In the genomic region with DNA sequence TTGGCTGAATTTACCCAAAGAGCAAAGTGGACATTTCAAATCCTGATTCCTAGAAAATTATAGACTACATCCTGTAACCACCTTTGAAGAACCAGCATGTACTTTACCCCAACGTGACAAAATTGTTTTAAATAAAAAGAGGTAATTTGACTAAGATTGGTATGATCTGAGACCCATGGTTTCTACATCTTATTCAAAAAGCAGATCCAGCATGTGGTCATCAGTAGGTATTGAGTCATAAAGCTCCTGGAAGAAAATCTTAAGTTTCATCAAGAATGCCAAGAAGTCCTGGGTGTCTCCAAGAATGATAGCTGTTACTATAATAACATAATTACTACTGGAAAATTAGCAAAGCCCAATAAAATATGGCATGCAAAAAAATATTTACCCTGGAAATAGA, we compare ENCODE assay signal across 16 cellular contexts.
A peak's percentile ranks its signal among the peaks of the same experiment; 100 is the strongest.
DNase-seq lines count a peak whose midpoint lies in the region; ATAC-seq and TF ChIP-seq lines count a peak whose summit lies in the region.
"Had no signal": no experiment of that assay in that cellular context is flagged by ENCODE, and none has a peak within 500 bp of the region (broad histone marks: within the 10 kb centered on the region; RNA-seq: fewer than 3 reads in every experiment).

No MANE protein-coding gene starts in this region.

- no peaks in the 10 kb centered on the region for H3K9me3 Mint-ChIP-seq in activated CD4-positive, alpha-beta T cell treated with anti-CD3 and anti-CD28 coated beads for 36 hours (ENCODE audit: low read depth)
- no peaks in the 10 kb centered on the region for H3K9me3 Mint-ChIP-seq in IgD-negative memory B cell
- no peaks in the 10 kb centered on the region for H3K9me3 Mint-ChIP-seq in stimulated activated effector memory CD8-positive, alpha-beta T cell treated with anti-CD3 and anti-CD28 coated beads, Interleukin-12 subunit alpha, Interleukin-12 subunit beta, amount 100 ng/mL, for 72 hours
- H3K9me3 Mint-ChIP-seq in chondrocyte (ENCODE audit: low read depth), result no peaks in the 10 kb centered on the region
- H3K9me3 Mint-ChIP-seq: CD8-positive, alpha-beta memory T cell; immature natural killer cell; neural crest cell had no signal

- no peaks in the 10 kb centered on the region for H3K27me3 Mint-ChIP-seq in activated CD4-positive, alpha-beta T cell treated with anti-CD3 and anti-CD28 coated beads for 36 hours
- H3K27me3 Mint-ChIP-seq in IgD-negative memory B cell, result no peaks in the 10 kb centered on the region
- H3K27me3 Mint-ChIP-seq in chondrocyte (ENCODE audit: low read depth), result no peaks in the 10 kb centered on the region
- H3K27me3 Mint-ChIP-seq: activated CD8-positive, alpha-beta memory T cell treated with anti-CD3 and anti-CD28 coated beads, Interleukin-2, amount 10 ng/mL, durations not matched to agents 7 days and 5 days; CD8-positive, alpha-beta memory T cell had no signal

- peaks cover 88% of the 10 kb centered on the region for H3K4me1 Mint-ChIP-seq in activated CD4-positive, alpha-beta T cell treated with anti-CD3 and anti-CD28 coated beads for 36 hours
- H3K4me1 Mint-ChIP-seq in IgD-negative memory B cell, result peaks cover 38 to 52% (median 52%) of the 10 kb centered on the region in 3 donors
- H3K4me1 Mint-ChIP-seq in stimulated activated effector memory CD8-positive, alpha-beta T cell treated with anti-CD3 and anti-CD28 coated beads, Interleukin-12 subunit alpha, Interleukin-12 subunit beta, amount 100 ng/mL, for 72 hours, result peaks cover 82% of the 10 kb centered on the region
- H3K4me1 Mint-ChIP-seq in chondrocyte (ENCODE audit: low read depth), result peaks cover 13% of the 10 kb centered on the region
- H3K4me1 Mint-ChIP-seq: neural crest cell had no signal

- H3K4me3 Mint-ChIP-seq in activated CD4-positive, alpha-beta T cell treated with anti-CD3 and anti-CD28 coated beads for 36 hours, result peak overlapping the region; percentile 26
- H3K4me3 Mint-ChIP-seq in IgD-negative memory B cell, result no peak overlapping the region
- H3K4me3 Mint-ChIP-seq in stimulated activated effector memory CD8-positive, alpha-beta T cell treated with anti-CD3 and anti-CD28 coated beads, Interleukin-12 subunit alpha, Interleukin-12 subunit beta, amount 100 ng/mL, for 72 hours, result peak overlapping the region; percentile 27
- H3K4me3 Mint-ChIP-seq in chondrocyte (ENCODE audit: unreplicated experiment), result no peak overlapping the region
- H3K4me3 Mint-ChIP-seq: activated CD8-positive, alpha-beta memory T cell treated with anti-CD3 and anti-CD28 coated beads, Interleukin-2, amount 10 ng/mL, durations not matched to agents 7 days and 5 days; CD8-positive, alpha-beta memory T cell; immature natural killer cell; neural crest cell had no signal

- ATAC-seq in activated CD4-positive, alpha-beta T cell treated with anti-CD3 and anti-CD28 coated beads for 36 hours, result peak; percentile 28
- peak; percentile 72 for ATAC-seq in stimulated activated effector memory CD8-positive, alpha-beta T cell treated with anti-CD3 and anti-CD28 coated beads, Interleukin-12 subunit alpha, Interleukin-12 subunit beta, amount 100 ng/mL, for 72 hours
- ATAC-seq: activated CD8-positive, alpha-beta memory T cell treated with anti-CD3 and anti-CD28 coated beads, Interleukin-2, amount 10 ng/mL, durations not matched to agents 7 days and 5 days had no signal

- POLR2A ChIA-PET in activated CD4-positive, alpha-beta T cell treated with anti-CD3 and anti-CD28 coated beads for 36 hours (lab: Charles Lee), result interaction anchor here (0.6 kb wide), 1 partner anchor 185 kb away, joined by 4 read pairs; no protein-coding TSS in a partner anchor

- intact Hi-C loops in activated CD4-positive, alpha-beta T cell treated with anti-CD3 and anti-CD28 coated beads for 36 hours (cut with DNase I, micrococcal nuclease), result loop anchor here in 1 of 2 experiments (5.0 kb wide), 1 partner anchor 36 kb away; no protein-coding TSS in a partner anchor

- no peak overlapping the region for H3K4me3 ChIP-seq in astrocyte of the spinal cord (ENCODE audit: low read depth, low read length)
- H3K4me3 ChIP-seq: colonic mucosa, thoracic aorta had no signal

- CTCF ChIA-PET in activated CD4-positive, alpha-beta T cell treated with anti-CD3 and anti-CD28 coated beads for 36 hours (lab: Charles Lee), result interaction anchor here (1.0 to 2.1 kb wide), 3 partner anchors 12 to 1338 kb away, joined by 3 to 11 read pairs (median 4); no protein-coding TSS in a partner anchor

- no peak for DNase-seq in activated CD4-positive, alpha-beta T cell treated with anti-CD3 and anti-CD28 coated beads for 36 hours
- DNase-seq in activated CD4-positive, alpha-beta T cell treated with anti-CD3 and anti-CD28 coated beads, Interleukin-2, amount 50 U/mL, for 1 hour, result no peak
- peak; percentile 29 for DNase-seq in astrocyte of the spinal cord (ENCODE audit: low read depth, low spot score)
- no peak for DNase-seq in stimulated activated effector memory CD8-positive, alpha-beta T cell treated with anti-CD3 and anti-CD28 coated beads, Interleukin-12 subunit alpha, Interleukin-12 subunit beta, amount 100 ng/mL, for 72 hours (ENCODE audit: low spot score in 2 of 2)
- no peak for DNase-seq in HUDEP-2 (lab: John Stamatoyannopoulos, UW; ENCODE audit: unreplicated experiment in 76 of 76)
- DNase-seq in stimulated activated naive CD4-positive, alpha-beta T cell (lab: John Stamatoyannopoulos, UW), result no peak
- DNase-seq in chondrocyte (ENCODE audit: low spot score), result no peak
- DNase-seq: activated CD8-positive, alpha-beta memory T cell treated with anti-CD3 and anti-CD28 coated beads, Interleukin-2, amount 10 ng/mL, durations not matched to agents 7 days and 5 days; amygdala; CD8-positive, alpha-beta memory T cell; colonic mucosa; immature natural killer cell; mesendoderm had no signal

- in situ Hi-C loops in astrocyte of the spinal cord (cut with HindIII; ENCODE audit: low sequenced_read_pairs), result no loop called here

- TF ChIP-seq CTCF in astrocyte of the spinal cord (IDR thresholded peaks at IDR 0.05; ENCODE audit: low read depth, low read length) (no peak), chondrocyte (IDR thresholded peaks at IDR 0.05) (no peak)

- peak overlapping the region; percentile 96 for H3K27ac Mint-ChIP-seq in activated CD4-positive, alpha-beta T cell treated with anti-CD3 and anti-CD28 coated beads for 36 hours
- H3K27ac Mint-ChIP-seq in IgD-negative memory B cell (peak overlapping the region in 2 of 3 donors; percentile 0 to 4), chondrocyte (ENCODE audit: unreplicated experiment) (no peak overlapping the region)
- peak overlapping the region; percentile 65 for H3K27ac Mint-ChIP-seq in stimulated activated effector memory CD8-positive, alpha-beta T cell treated with anti-CD3 and anti-CD28 coated beads, Interleukin-12 subunit alpha, Interleukin-12 subunit beta, amount 100 ng/mL, for 72 hours

- H3K36me3 Mint-ChIP-seq in activated CD4-positive, alpha-beta T cell treated with anti-CD3 and anti-CD28 coated beads for 36 hours (ENCODE audit: low read depth), result peaks cover 74% of the 10 kb centered on the region
- H3K36me3 Mint-ChIP-seq in IgD-negative memory B cell (peaks cover 5% of the 10 kb centered on the region), chondrocyte (ENCODE audit: low read depth) (peaks cover 5% of the 10 kb centered on the region)
- peaks cover 79% of the 10 kb centered on the region for H3K36me3 Mint-ChIP-seq in stimulated activated effector memory CD8-positive, alpha-beta T cell treated with anti-CD3 and anti-CD28 coated beads, Interleukin-12 subunit alpha, Interleukin-12 subunit beta, amount 100 ng/mL, for 72 hours

Comparison
In these comparisons a context has a peak if more than half of its experiments do, and no peak if none do; other contexts are left out.
1. H3K4me3 Mint-ChIP-seq: peak in activated CD4-positive, alpha-beta T cell treated with anti-CD3 and anti-CD28 coated beads for 36 hours (single experiment) and stimulated activated effector memory CD8-positive, alpha-beta T cell treated with anti-CD3 and anti-CD28 coated beads, Interleukin-12 subunit alpha, Interleukin-12 subunit beta, amount 100 ng/mL, for 72 hours (single experiment); none in IgD-negative memory B cell (0 of 4) and chondrocyte (single experiment).